ENCODE assay signal across 1 cellular context in genomic region chr4:8909548-8909947, GRCh38.
TF ChIP-seq lines count a peak whose summit lies in the region.

No MANE protein-coding gene starts in this region.

TF ChIP-seq in IMR-90, 13 proteins besides CTCF, POLR2A, EP300 and RAD21 (continued from another document):
- TF ChIP-seq USF2 (IDR thresholded peaks at IDR 0.05; ENCODE audit: low read depth, low read length) (no peak), CHD1 (IDR thresholded peaks at IDR 0.05; ENCODE audit: low read depth, low read length) (no peak), MXI1 (IDR thresholded peaks at IDR 0.05; ENCODE audit: borderline replicate concordance, low read depth, low read length) (no peak), ELK1 (IDR thresholded peaks at IDR 0.05; ENCODE audit: borderline replicate concordance, low read depth, low read length) (no peak), MAZ (IDR thresholded peaks at IDR 0.05; ENCODE audit: borderline replicate concordance, low read depth, low read length) (no peak), RFX5 (IDR thresholded peaks at IDR 0.05; ENCODE audit: low read depth, low read length) (no peak), BHLHE40 (IDR thresholded peaks at IDR 0.05; ENCODE audit: low read depth, low read length) (no peak), MAFK (IDR thresholded peaks at IDR 0.05; ENCODE audit: low read depth, low read length) (no peak), SMC3 (IDR thresholded peaks at IDR 0.05; ENCODE audit: low read depth, low read length) (no peak), NFE2L2 (IDR thresholded peaks at IDR 0.05; ENCODE audit: low read depth, low read length) (no peak), RCOR1 (IDR thresholded peaks at IDR 0.05; ENCODE audit: insufficient replicate concordance, low read length) (no peak)
